In the genomic region with DNA sequence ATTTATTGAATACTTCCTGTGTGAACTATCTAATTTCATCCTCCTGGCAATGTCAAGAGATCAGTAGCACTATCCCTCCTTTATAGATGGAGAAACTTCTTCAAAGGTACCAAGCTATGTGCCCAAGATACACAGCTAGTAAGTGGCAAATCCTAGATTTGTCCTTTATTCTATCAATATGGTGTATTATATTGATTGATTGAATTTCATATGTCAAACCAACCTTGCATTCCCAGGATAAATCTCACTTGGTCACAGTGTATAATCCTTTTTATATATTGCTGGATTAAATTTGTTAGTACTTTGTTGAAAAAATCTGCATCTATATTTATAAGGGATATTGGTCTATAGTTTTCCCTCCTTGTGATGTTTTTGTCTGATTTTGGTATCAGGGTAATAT, we compare ENCODE assay signal across 36 cellular contexts. TPM values are rescaled to one million over a fixed set of nuclear protein-coding genes. Genes with fewer than 3 reads are reported as not detected.
"Had no signal": no experiment of that assay in that cellular context is flagged by ENCODE, and none has a peak within 500 bp of the region (broad histone marks: within the 10 kb centered on the region; RNA-seq: fewer than 3 reads in every experiment).

No MANE protein-coding gene starts in this region.

- H3K9me3 ChIP-seq: adrenal gland had no signal

- H3K4me3 Mint-ChIP-seq: activated naive CD4-positive, alpha-beta T cell treated with anti-CD3 and anti-CD28 coated beads for 36 hours; activated naive CD4-positive, alpha-beta T cell treated with anti-CD3 and anti-CD28 coated beads, Interleukin-2, amount 10 ng/mL, durations not matched to agents 7 days and 5 days; activated naive CD4-positive, alpha-beta T cell treated with anti-CD3 and anti-CD28 coated beads, Interleukin-2, amount 50 U/mL, for 24 hours; activated naive CD8-positive, alpha-beta T cell; activated naive CD8-positive, alpha-beta T cell treated with anti-CD3 and anti-CD28 coated beads for 36 hours; activated naive CD8-positive, alpha-beta T cell treated with anti-CD3 and anti-CD28 coated beads, Interleukin-2, amount 10 ng/mL, durations not matched to agents 7 days and 5 days; activated naive CD8-positive, alpha-beta T cell treated with anti-CD3 and anti-CD28 coated beads, Interleukin-2, amount 50 U/mL, for 24 hours; activated T-cell treated with anti-CD3 and anti-CD28 coated beads, Interleukin-2, amount 50 U/mL, for 24 hours; activated T-cell treated with anti-CD3 and anti-CD28 coated beads, Interleukin-2, amount 50 U/mL, for 4 hours; activated T-cell treated with anti-CD3 and anti-CD28 coated beads, Interleukin-2, amount 50 U/mL, for 72 hours; activated T-helper 1 cell treated with anti-CD3 and anti-CD28 coated beads, Interleukin-12 subunit alpha, Interleukin-12 subunit beta, Interleukin-2, Interleukin-4 antibody, amounts not matched to agents 30 ng/mL and 10 ng/mL and 1 ng/mL, durations not matched to agents 14 hours and 24 hours and 36 hours; activated T-helper 17 cell treated with anti-CD3 and anti-CD28 coated beads, Interleukin-2, amount 50 U/mL, for 72 hours; brain; central memory CD8-positive, alpha-beta T cell had no signal

- H3K4me1 ChIP-seq: adrenal gland, ascending aorta, breast epithelium had no signal

- H3K4me3 ChIP-seq: adrenal gland, ascending aorta, breast epithelium, cardiac muscle cell had no signal

- H3K27ac ChIP-seq: adrenal gland, ascending aorta, brain microvascular endothelial cell, breast epithelium, cardiac muscle cell had no signal

- H3K9me3 Mint-ChIP-seq: activated naive CD4-positive, alpha-beta T cell treated with anti-CD3 and anti-CD28 coated beads for 36 hours; activated naive CD4-positive, alpha-beta T cell treated with anti-CD3 and anti-CD28 coated beads, Interleukin-2, amount 50 U/mL, for 24 hours; activated naive CD4-positive, alpha-beta T cell treated with anti-CD3 and anti-CD28 coated beads, Interleukin-2, amount 50 U/mL, for 72 hours; activated naive CD8-positive, alpha-beta T cell treated with anti-CD3 and anti-CD28 coated beads for 36 hours; activated naive CD8-positive, alpha-beta T cell treated with anti-CD3 and anti-CD28 coated beads, Interleukin-2, amount 10 ng/mL, durations not matched to agents 7 days and 5 days; activated naive CD8-positive, alpha-beta T cell treated with anti-CD3 and anti-CD28 coated beads, Interleukin-2, amount 50 U/mL, for 24 hours; activated T-cell treated with anti-CD3 and anti-CD28 coated beads, Interleukin-2, amount 50 U/mL, for 24 hours; activated T-cell treated with anti-CD3 and anti-CD28 coated beads, Interleukin-2, amount 50 U/mL, for 4 hours; activated T-cell treated with anti-CD3 and anti-CD28 coated beads, Interleukin-2, amount 50 U/mL, for 72 hours; activated T-helper 1 cell treated with anti-CD3 and anti-CD28 coated beads, Interleukin-12 subunit alpha, Interleukin-12 subunit beta, Interleukin-2, Interleukin-4 antibody, amounts not matched to agents 30 ng/mL and 10 ng/mL and 1 ng/mL, durations not matched to agents 14 hours and 24 hours and 36 hours; activated T-helper 17 cell treated with anti-CD3 and anti-CD28 coated beads, Interleukin-2, amount 50 U/mL, for 72 hours; activated T-helper 2 cell treated with anti-CD3 and anti-CD28 coated beads, Interferon-gamma antibody, Interleukin-2, Interleukin-4, amounts not matched to agents 10 μg/mL and 5 μg/mL and 100 μg/mL, durations not matched to agents 14 hours and 24 hours and 36 hours; central memory CD8-positive, alpha-beta T cell had no signal

- H3K27ac Mint-ChIP-seq: activated naive CD4-positive, alpha-beta T cell treated with anti-CD3 and anti-CD28 coated beads for 36 hours; activated naive CD4-positive, alpha-beta T cell treated with anti-CD3 and anti-CD28 coated beads, Interleukin-2, amount 10 ng/mL, durations not matched to agents 7 days and 5 days; activated naive CD4-positive, alpha-beta T cell treated with anti-CD3 and anti-CD28 coated beads, Interleukin-2, amount 50 U/mL, for 24 hours; activated naive CD4-positive, alpha-beta T cell treated with anti-CD3 and anti-CD28 coated beads, Interleukin-2, amount 50 U/mL, for 72 hours; activated naive CD8-positive, alpha-beta T cell; activated naive CD8-positive, alpha-beta T cell treated with anti-CD3 and anti-CD28 coated beads for 36 hours; activated naive CD8-positive, alpha-beta T cell treated with anti-CD3 and anti-CD28 coated beads, Interleukin-2, amount 10 ng/mL, durations not matched to agents 7 days and 5 days; activated naive CD8-positive, alpha-beta T cell treated with anti-CD3 and anti-CD28 coated beads, Interleukin-2, amount 50 U/mL, for 24 hours; activated T-cell treated with anti-CD3 and anti-CD28 coated beads, Interleukin-2, amount 50 U/mL, for 24 hours; activated T-cell treated with anti-CD3 and anti-CD28 coated beads, Interleukin-2, amount 50 U/mL, for 72 hours; activated T-helper 1 cell treated with anti-CD3 and anti-CD28 coated beads, Interleukin-12 subunit alpha, Interleukin-12 subunit beta, Interleukin-2, Interleukin-4 antibody, amounts not matched to agents 30 ng/mL and 10 ng/mL and 1 ng/mL, durations not matched to agents 14 hours and 24 hours and 36 hours; activated T-helper 17 cell treated with anti-CD3 and anti-CD28 coated beads, Interleukin-2, amount 50 U/mL, for 72 hours; activated T-helper 2 cell treated with anti-CD3 and anti-CD28 coated beads, Interferon-gamma antibody, Interleukin-2, Interleukin-4, amounts not matched to agents 10 μg/mL and 5 μg/mL and 100 μg/mL, durations not matched to agents 14 hours and 24 hours and 36 hours; brain had no signal

- DNase-seq: activated effector memory CD4-positive, alpha-beta T cell treated with Interleukin-2 at 50 U/mL for 16 hours; activated gamma-delta T cell; activated gamma-delta T cell treated with Interleukin-2 at 50 U/mL for 16 hours; activated naive CD4-positive, alpha-beta T cell; activated naive CD4-positive, alpha-beta T cell treated with anti-CD3 and anti-CD28 coated beads for 36 hours; activated naive CD4-positive, alpha-beta T cell treated with anti-CD3 and anti-CD28 coated beads, Interleukin-2, amount 10 ng/mL, durations not matched to agents 7 days and 5 days; activated naive CD4-positive, alpha-beta T cell treated with anti-CD3 and anti-CD28 coated beads, Interleukin-2, amount 50 U/mL, for 16 hours; activated naive CD4-positive, alpha-beta T cell treated with Interleukin-2 at 50 U/mL for 16 hours; activated naive CD8-positive, alpha-beta T cell treated with anti-CD3 and anti-CD28 coated beads for 36 hours; activated naive CD8-positive, alpha-beta T cell treated with anti-CD3 and anti-CD28 coated beads, Interleukin-2, amount 10 ng/mL, durations not matched to agents 7 days and 5 days; activated naive CD8-positive, alpha-beta T cell treated with anti-CD3 and anti-CD28 coated beads, Interleukin-2, amount 50 U/mL, for 24 hours; activated T-cell treated with anti-CD3 and anti-CD28 coated beads, Interleukin-2, amount 50 U/mL, for 1 hour; activated T-cell treated with anti-CD3 and anti-CD28 coated beads, Interleukin-2, amount 50 U/mL, for 24 hours; activated T-cell treated with anti-CD3 and anti-CD28 coated beads, Interleukin-2, amount 50 U/mL, for 4 hours; activated T-cell treated with anti-CD3 and anti-CD28 coated beads, Interleukin-2, amount 50 U/mL, for 48 hours; activated T-cell treated with anti-CD3 and anti-CD28 coated beads, Interleukin-2, amount 50 U/mL, for 72 hours; adrenal gland; amniotic stem cell; amygdala; anterior cingulate cortex; brain microvascular endothelial cell; central memory CD4-positive, alpha-beta T cell; cerebellar nuclear complex had no signal

- FAIRE-seq: astrocyte, bronchial epithelial cell had no signal

- H3K27me3 ChIP-seq: ascending aorta, breast epithelium had no signal

- H3K36me3 ChIP-seq: adrenal gland, ascending aorta, brain microvascular endothelial cell, breast epithelium, cardiac muscle cell had no signal

- ATAC-seq: activated naive CD4-positive, alpha-beta T cell treated with anti-CD3 and anti-CD28 coated beads, Interleukin-2, amount 50 U/mL, for 72 hours; activated naive CD8-positive, alpha-beta T cell treated with anti-CD3 and anti-CD28 coated beads, Interleukin-2, amount 50 U/mL, for 24 hours; activated T-cell treated with anti-CD3 and anti-CD28 coated beads, Interleukin-2, amount 50 U/mL, for 4 hours; activated T-cell treated with anti-CD3 and anti-CD28 coated beads, Interleukin-2, amount 50 U/mL, for 72 hours; activated T-helper 17 cell treated with anti-CD3 and anti-CD28 coated beads, Interleukin-2, amount 50 U/mL, for 72 hours had no signal

- H3K36me3 Mint-ChIP-seq: activated naive CD4-positive, alpha-beta T cell treated with anti-CD3 and anti-CD28 coated beads, Interleukin-2, amount 10 ng/mL, durations not matched to agents 7 days and 5 days; activated naive CD4-positive, alpha-beta T cell treated with anti-CD3 and anti-CD28 coated beads, Interleukin-2, amount 50 U/mL, for 24 hours; activated naive CD4-positive, alpha-beta T cell treated with anti-CD3 and anti-CD28 coated beads, Interleukin-2, amount 50 U/mL, for 72 hours; activated naive CD8-positive, alpha-beta T cell; activated naive CD8-positive, alpha-beta T cell treated with anti-CD3 and anti-CD28 coated beads for 36 hours; activated naive CD8-positive, alpha-beta T cell treated with anti-CD3 and anti-CD28 coated beads, Interleukin-2, amount 10 ng/mL, durations not matched to agents 7 days and 5 days had no signal

RNA-seq across cellular contexts. Expression of a gene that starts 48.8 kb away (rescaled TPM):
- total RNA-seq: activated naive CD8-positive, alpha-beta T cell treated with anti-CD3 and anti-CD28 coated beads for 36 hours; activated T-cell treated with anti-CD3 and anti-CD28 coated beads, Interleukin-2, amount 50 U/mL, for 72 hours; activated T-helper 17 cell treated with anti-CD3 and anti-CD28 coated beads, Interleukin-2, amount 50 U/mL, for 72 hours; ascending aorta had no signal
